In genomic region chr13:32045963-32046785, GRCh38 we compare ENCODE assay signal across 8 cellular contexts. TPM values are rescaled to one million over a fixed set of nuclear protein-coding genes. Genes with fewer than 3 reads are reported as not detected.
DNase-seq lines count a peak whose midpoint lies in the region; ATAC-seq and TF ChIP-seq lines count a peak whose summit lies in the region.
"Had no signal": no experiment of that assay in that cellular context is flagged by ENCODE, and none has a peak within 500 bp of the region (broad histone marks: within the 10 kb centered on the region; RNA-seq: fewer than 3 reads in every experiment).

No MANE protein-coding gene starts in this region.

- H3K9me3 Mint-ChIP-seq in naive B cell: peaks cover 0 to 5% (median 0%) of the 10 kb centered on the region in 7 donors

- H3K36me3 Mint-ChIP-seq in naive B cell: no peaks in the 10 kb centered on the region

- peak; percentile 59 to 79 for ATAC-seq in naive B cell (ENCODE audit: low read depth in 2 of 2)
- ATAC-seq in HG03520 (IDR thresholded peaks at IDR 0.05; ENCODE audit: unreplicated experiment): no peak

- H3K4me3 ChIP-seq in HL-60 (replicated peaks; ENCODE audit: insufficient read depth, low read length) (no peak overlapping the region), ascending aorta (no peak overlapping the region)
- H3K4me3 ChIP-seq: lung had no signal

- intact Hi-C loops in ascending aorta (cut with DNase I): no loop called here

- peak overlapping the region in 2 of 6 donors; percentile 2 to 10 for H3K27ac Mint-ChIP-seq in naive B cell

- H3K4me1 Mint-ChIP-seq in naive B cell: peaks cover 16 to 24% (median 24%) of the 10 kb centered on the region in 3 donors

- peak overlapping the region in 3 of 8 donors; percentile 6 to 62 (median 21) for H3K4me3 Mint-ChIP-seq in naive B cell

- DNase-seq in HL-60 (ENCODE audit: low read depth in 1 of 2, low spot score in 1 of 2): peak; percentile 79 to 93
- peak; percentile 72 to 96 for DNase-seq in NOMO-1 (lab: John Stamatoyannopoulos, UW; ENCODE audit: unreplicated experiment in 2 of 2)
- DNase-seq in dedifferentiated amniotic fluid mesenchymal stem cell (ENCODE audit: extremely low spot score): peak; percentile 34
- DNase-seq in naive B cell: peak; percentile 10
- DNase-seq in ascending aorta (ENCODE audit: low spot score in 2 of 2): no peak
- DNase-seq in NCI-H2227 treated with DMSO at 0.1 percent for 48 hours (lab: John Stamatoyannopoulos, UW): no peak

- H3K4me1 ChIP-seq in ascending aorta: peaks cover 0 to 15% of the 10 kb centered on the region in 2 donors

- peak overlapping the region; percentile 83 for H3K27ac ChIP-seq in HL-60 (replicated peaks)
- no peak overlapping the region for H3K27ac ChIP-seq in ascending aorta

- no peaks in the 10 kb centered on the region for H3K27me3 Mint-ChIP-seq in naive B cell

- H3K9me3 ChIP-seq in ascending aorta: no peaks in the 10 kb centered on the region

- no peak for TF ChIP-seq CTCF in HL-60 (IDR thresholded peaks at IDR 0.05; ENCODE audit: insufficient read depth, low read length)
- TF ChIP-seq CTCF in ascending aorta (IDR thresholded peaks at IDR 0.05): no peak

- H3K27me3 ChIP-seq in HL-60 (ENCODE audit: insufficient read depth, poor library complexity, severe bottlenecking): no peaks in the 10 kb centered on the region
- H3K27me3 ChIP-seq in ascending aorta: no peaks in the 10 kb centered on the region

- H3K36me3 ChIP-seq in ascending aorta: no peaks in the 10 kb centered on the region

RNA-seq across cellular contexts. Expression of gene FRY, which starts 14.6 kb away (rescaled TPM):
- 1 to 10 TPM in 3 of 6 donors, under 1 TPM in 3; 0.33 to 1.4 (median 0.86) TPM for polyA plus RNA-seq in naive B cell (ENCODE audit: low read depth in 6 of 6)
- total RNA-seq in ascending aorta: 115 TPM

Comparison
In these comparisons a context has a peak if more than half of its experiments do, and no peak if none do; other contexts are left out.
1. DNase-seq: peak in HL-60 (2 of 2), NOMO-1 (2 of 2), dedifferentiated amniotic fluid mesenchymal stem cell (single experiment) and naive B cell (single experiment); none in ascending aorta (0 of 2) and NCI-H2227 treated with DMSO at 0.1 percent for 48 hours (single experiment).